Comparison of ENCODE assay signal across 13 cellular contexts in the genomic region with DNA sequence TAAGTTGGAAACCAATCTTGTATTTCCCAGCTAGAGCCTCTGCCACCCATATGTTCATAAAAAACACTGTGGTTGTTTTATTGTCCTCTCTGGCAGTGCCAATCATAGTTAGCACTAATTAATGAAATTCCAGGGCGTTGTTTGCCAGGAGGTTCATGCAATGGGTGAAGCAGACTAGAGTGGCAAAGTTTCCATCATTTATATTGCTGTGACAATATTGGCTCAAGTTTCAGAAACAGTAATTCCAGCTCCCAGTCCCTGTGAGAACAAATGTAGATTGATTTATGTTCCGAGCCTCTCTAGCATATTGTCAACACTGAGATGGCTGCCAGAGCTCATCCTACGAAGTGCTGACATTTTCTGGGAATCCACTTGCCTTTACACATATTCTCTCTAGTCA.
A peak's percentile ranks its signal among the peaks of the same experiment; 100 is the strongest.
DNase-seq lines count a peak whose midpoint lies in the region; ATAC-seq lines count a peak whose summit lies in the region.
"Had no signal": no experiment of that assay in that cellular context is flagged by ENCODE, and none has a peak within 500 bp of the region (broad histone marks: within the 10 kb centered on the region; RNA-seq: fewer than 3 reads in every experiment).

No MANE protein-coding gene starts in this region.

- ATAC-seq in activated CD4-positive, CD25-positive, alpha-beta regulatory T cell treated with anti-CD3 and anti-CD28 coated beads, Interleukin-2, amount 50 U/mL, for 24 hours: no peak
- ATAC-seq in GM18867 (IDR thresholded peaks at IDR 0.05; ENCODE audit: unreplicated experiment): no peak
- ATAC-seq: SK-N-SH treated with all-trans-retinoic acid at 6 μM for 48 hours had no signal

- DNase-seq in COR-L47 (lab: John Stamatoyannopoulos, UW): peak; percentile 61
- DNase-seq in NCI-H1417 treated with DMSO at 0.1 percent for 48 hours (lab: John Stamatoyannopoulos, UW): peak; percentile 42
- peak; percentile 73 for DNase-seq in NCI-H510A (lab: John Stamatoyannopoulos, UW)
- DNase-seq in left kidney (ENCODE audit: low read depth, low spot score): peak; percentile 93
- no peak for DNase-seq in GM03348 (ENCODE audit: low spot score)
- DNase-seq: ACHN; CD4-positive, alpha-beta T cell; KG1; NCI-H2171 treated with DMSO at 0.1 percent for 48 hours; NCI-H526 had no signal
